Comparison of ENCODE assay signal across 13 cellular contexts in genomic region chr19:38697641-38698071, GRCh38. TPM values are rescaled to one million over a fixed set of nuclear protein-coding genes. Genes with fewer than 3 reads are reported as not detected.
DNase-seq lines count a peak whose midpoint lies in the region; ATAC-seq, FAIRE-seq and TF ChIP-seq lines count a peak whose summit lies in the region.
"Had no signal": no experiment of that assay in that cellular context is flagged by ENCODE, and none has a peak within 500 bp of the region (broad histone marks: within the 10 kb centered on the region; RNA-seq: fewer than 3 reads in every experiment).

No MANE protein-coding gene starts in this region.

- H3K36me3 ChIP-seq in duodenal mucosa (ENCODE audit: control insufficient read depth in 1 of 2, insufficient read depth in 2 of 2, low read length in 2 of 2) (peaks cover 21 to 45% of the 10 kb centered on the region in 2 donors), muscle layer of duodenum (ENCODE audit: control insufficient read depth in 1 of 2, insufficient read depth in 2 of 2, low read length in 2 of 2) (peaks cover 30 to 48% of the 10 kb centered on the region in 2 donors), tibial nerve (peaks cover 0 to 25% (median 6%) of the 10 kb centered on the region in 3 donors), pancreas (peaks cover 0 to 15% (median 2%) of the 10 kb centered on the region in 3 donors)

- no peak for TF ChIP-seq POLR2A in tibial nerve (IDR thresholded peaks at IDR 0.05)

- no peak for TF ChIP-seq EP300 in tibial nerve (IDR thresholded peaks at IDR 0.05)

- DNase-seq in T-helper 1 cell (no peak), tibial nerve (ENCODE audit: low spot score in 2 of 2) (no peak), DMS153 (lab: John Stamatoyannopoulos, UW) (no peak), pancreas (no peak)
- no peak for DNase-seq in activated naive CD4-positive, alpha-beta T cell (lab: John Stamatoyannopoulos, UW)
- DNase-seq: MM.1S, NCI-H2227 treated with DMSO at 0.1 percent for 48 hours had no signal

- H3K9me3 ChIP-seq in duodenal mucosa (ENCODE audit: control insufficient read depth in 1 of 2, low read length in 2 of 2), result no peaks in the 10 kb centered on the region
- no peaks in the 10 kb centered on the region for H3K9me3 ChIP-seq in muscle layer of duodenum (ENCODE audit: control insufficient read depth in 1 of 2, low read length in 2 of 2)
- no peaks in the 10 kb centered on the region for H3K9me3 ChIP-seq in tibial nerve
- no peaks in the 10 kb centered on the region for H3K9me3 ChIP-seq in pancreas

- H3K27me3 Mint-ChIP-seq in T-helper 1 cell treated with Interleukin-12 subunit alpha and Interleukin-12 subunit beta and Interleukin-4 antibody, amounts not matched to agents 30 μg/mL and 1 μg/mL, for 36 hours (ENCODE audit: low read depth), result no peaks in the 10 kb centered on the region

- peaks cover 57% of the 10 kb centered on the region for H3K4me1 Mint-ChIP-seq in T-helper 1 cell treated with Interleukin-12 subunit alpha and Interleukin-12 subunit beta and Interleukin-4 antibody, amounts not matched to agents 30 μg/mL and 1 μg/mL, for 36 hours (ENCODE audit: low read depth)

- no peak for FAIRE-seq in pancreas (lab: Jason Lieb, UNC)
- FAIRE-seq: GM12891 had no signal

- H3K27ac ChIP-seq in duodenal mucosa (ENCODE audit: low read depth, low read length) (peak overlapping the region; percentile 55), muscle layer of duodenum (ENCODE audit: low read length) (peak overlapping the region; percentile 54), tibial nerve (peak overlapping the region in 3 of 4 donors; percentile 58 to 92 (median 86)), pancreas (no peak overlapping the region)
- H3K27ac ChIP-seq: 22Rv1, VCaP had no signal

- peaks cover 11% of the 10 kb centered on the region for H3K36me3 Mint-ChIP-seq in T-helper 1 cell treated with Interleukin-12 subunit alpha and Interleukin-12 subunit beta and Interleukin-4 antibody, amounts not matched to agents 30 μg/mL and 1 μg/mL, for 36 hours (ENCODE audit: low read depth)

- ATAC-seq in pancreas, result no peak

- H3K4me1 ChIP-seq in duodenal mucosa (ENCODE audit: control insufficient read depth in 1 of 2, insufficient read depth in 2 of 2, low read length in 2 of 2), result peaks cover 97% of the 10 kb centered on the region in 2 donors
- H3K4me1 ChIP-seq in muscle layer of duodenum (ENCODE audit: control insufficient read depth in 1 of 2, insufficient read depth in 2 of 2, low read length in 2 of 2), result peaks cover 52 to 83% of the 10 kb centered on the region in 2 donors
- peaks cover 0 to 100% (median 91%) of the 10 kb centered on the region in 4 donors for H3K4me1 ChIP-seq in tibial nerve
- H3K4me1 ChIP-seq in pancreas, result peaks cover 0 to 20% (median 5%) of the 10 kb centered on the region in 3 donors

- H3K9ac ChIP-seq in duodenal mucosa (ENCODE audit: low read depth in 1 of 2, low read length in 2 of 2), result peak overlapping the region; percentile 53 to 60

- H3K9me3 Mint-ChIP-seq in T-helper 1 cell treated with Interleukin-12 subunit alpha and Interleukin-12 subunit beta and Interleukin-4 antibody, amounts not matched to agents 30 μg/mL and 1 μg/mL, for 36 hours, result no peaks in the 10 kb centered on the region

- intact Hi-C loops in pancreas (cut with DNase I), result no loop called here

- no peak overlapping the region for H3K4me3 ChIP-seq in duodenal mucosa (ENCODE audit: low read depth in 1 of 2, low read length in 2 of 2)
- H3K4me3 ChIP-seq in muscle layer of duodenum (ENCODE audit: low read depth in 1 of 2, low read length in 2 of 2), result no peak overlapping the region
- no peak overlapping the region for H3K4me3 ChIP-seq in tibial nerve
- no peak overlapping the region for H3K4me3 ChIP-seq in pancreas

- H3K27ac Mint-ChIP-seq in T-helper 1 cell treated with Interleukin-12 subunit alpha and Interleukin-12 subunit beta and Interleukin-4 antibody, amounts not matched to agents 30 μg/mL and 1 μg/mL, for 36 hours, result peak overlapping the region; percentile 86

- no peak overlapping the region for H3K4me3 Mint-ChIP-seq in T-helper 1 cell treated with Interleukin-12 subunit alpha and Interleukin-12 subunit beta and Interleukin-4 antibody, amounts not matched to agents 30 μg/mL and 1 μg/mL, for 36 hours

- H3K27me3 ChIP-seq in duodenal mucosa (ENCODE audit: control insufficient read depth in 1 of 2, insufficient read depth in 2 of 2, low read length in 2 of 2) (no peaks in the 10 kb centered on the region), muscle layer of duodenum (ENCODE audit: low read depth, low read length) (no peaks in the 10 kb centered on the region), tibial nerve (no peaks in the 10 kb centered on the region), pancreas (no peaks in the 10 kb centered on the region)

- TF ChIP-seq CTCF in tibial nerve (IDR thresholded peaks at IDR 0.05) (no peak), pancreas (IDR thresholded peaks at IDR 0.05) (no peak)

- WGBS in tibial nerve, 2 donors, result 55 to 64% methylated on average over 9 to 11 of the region's 11 CpGs
- 84% methylated on average over 11 of the region's 11 CpGs for WGBS in pancreas, 2 donors

RNA-seq across cellular contexts. Expression of gene CAPN12, which starts 46.6 kb away (rescaled TPM):
- total RNA-seq in tibial nerve (1 to 10 TPM; 3.5 to 5.7 (median 4.8) TPM), pancreas (1 to 10 TPM; 2.3 to 8.8 (median 7.1) TPM)
- polyA plus RNA-seq in pancreas, result 10 to 100 TPM; 40.4 to 46.3 TPM

RNA-seq across cellular contexts. Expression of gene ACTN4, which starts 50.2 kb away (rescaled TPM):
- 100 to 1,000 TPM; 342 to 463 (median 382) TPM for total RNA-seq in tibial nerve
- 100 to 1,000 TPM; 137 to 284 (median 189) TPM for total RNA-seq in pancreas
- 100 to 1,000 TPM in 1 of 2 donors, 10 to 100 TPM in 1; 98.2 to 195 TPM for polyA plus RNA-seq in pancreas

Comparison
In these comparisons a context has a peak if more than half of its experiments do, and no peak if none do; other contexts are left out.
1. H3K27ac ChIP-seq: peak in duodenal mucosa (single experiment), muscle layer of duodenum (single experiment) and tibial nerve (3 of 4); none in pancreas (0 of 4).